8 cellular contexts compared by ENCODE assay signal in genomic region chr18:48545690-48546365, GRCh38. TPM values are rescaled to one million over a fixed set of nuclear protein-coding genes. Genes with fewer than 3 reads are reported as not detected.
DNase-seq lines count a peak whose midpoint lies in the region; TF ChIP-seq lines count a peak whose summit lies in the region.

No MANE protein-coding gene starts in this region.

- H3K27me3 ChIP-seq in esophagus muscularis mucosa: no peaks in the 10 kb centered on the region

- no peaks in the 10 kb centered on the region for H3K9me3 Mint-ChIP-seq in activated T-cell treated with anti-CD3 and anti-CD28 coated beads, Interleukin-2, amount 50 U/mL, for 24 hours

- peaks cover 84 to 96% (median 91%) of the 10 kb centered on the region in 4 donors for H3K4me1 ChIP-seq in esophagus muscularis mucosa

- intact Hi-C loops in esophagus muscularis mucosa (cut with DNase I): loop anchor here (5.0 to 10.0 kb wide), 2 partner anchors 116 to 399 kb away; no protein-coding TSS in a partner anchor

- H3K27ac ChIP-seq in esophagus muscularis mucosa (replicated peaks in 1 of 4): peak overlapping the region; percentile 80 to 88 (median 82)

- no peak for TF ChIP-seq CTCF in esophagus muscularis mucosa (IDR thresholded peaks at IDR 0.05)

- H3K36me3 ChIP-seq in esophagus muscularis mucosa: no peaks in the 10 kb centered on the region

- peaks cover 15% of the 10 kb centered on the region for H3K4me1 Mint-ChIP-seq in activated T-cell treated with anti-CD3 and anti-CD28 coated beads, Interleukin-2, amount 50 U/mL, for 24 hours (ENCODE audit: low read depth)

- DNase-seq in Daoy (ENCODE audit: low read depth): peak; percentile 79
- peak; percentile 21 for DNase-seq in NCI-H82 treated with DMSO at 0.1 percent for 48 hours (lab: John Stamatoyannopoulos, UW; ENCODE audit: unreplicated experiment)
- DNase-seq in esophagus muscularis mucosa (ENCODE audit: extremely low spot score): no peak
- peak; percentile 63 for DNase-seq in middle frontal gyrus (ENCODE audit: extremely low spot score, low spot score)
- DNase-seq in 8988T: no peak
- no peak for DNase-seq in activated T-cell treated with anti-CD3 and anti-CD28 coated beads, Interleukin-2, amount 50 U/mL, for 24 hours
- no peak for DNase-seq in effector CD4-positive, alpha-beta T cell
- DNase-seq in activated CD4-positive, alpha-beta T cell treated with anti-CD3 and anti-CD28 coated beads, Interleukin-2, amount 50 U/mL, for 1 hour: no peak

- H3K27ac Mint-ChIP-seq in activated T-cell treated with anti-CD3 and anti-CD28 coated beads, Interleukin-2, amount 50 U/mL, for 24 hours: no peak overlapping the region

- no peak for TF ChIP-seq EP300 in esophagus muscularis mucosa (IDR thresholded peaks at IDR 0.05)

- peaks cover 34% of the 10 kb centered on the region for H3K27me3 Mint-ChIP-seq in activated T-cell treated with anti-CD3 and anti-CD28 coated beads, Interleukin-2, amount 50 U/mL, for 24 hours

- no peak for TF ChIP-seq POLR2A in esophagus muscularis mucosa (IDR thresholded peaks at IDR 0.05; ENCODE audit: low read depth)

- H3K36me3 Mint-ChIP-seq in activated T-cell treated with anti-CD3 and anti-CD28 coated beads, Interleukin-2, amount 50 U/mL, for 24 hours (ENCODE audit: low read depth): no peaks in the 10 kb centered on the region

- 12% methylated on average over 13 of the region's 13 CpGs for WGBS in esophagus muscularis mucosa

- H3K4me3 Mint-ChIP-seq in activated T-cell treated with anti-CD3 and anti-CD28 coated beads, Interleukin-2, amount 50 U/mL, for 24 hours: no peak overlapping the region

- H3K4me3 ChIP-seq in esophagus muscularis mucosa: peak overlapping the region in 1 of 4 donors; percentile 1

- H3K9me3 ChIP-seq in esophagus muscularis mucosa: no peaks in the 10 kb centered on the region

RNA-seq across cellular contexts. Expression of gene CTIF, which starts 7.0 kb away (rescaled TPM):
- 3.6 and 8.2 TPM in 2 replicates for total RNA-seq in Daoy (2014; rRNA removed; shearing (Covaris generic))
- 100 to 1,000 TPM in 2 of 4 donors, 10 to 100 TPM in 2; 63.1 to 137 (median 87.7) TPM for total RNA-seq in esophagus muscularis mucosa

Comparison
In these comparisons a context has a peak if more than half of its experiments do, and no peak if none do; other contexts are left out.
1. DNase-seq: peak in Daoy (single experiment), NCI-H82 treated with DMSO at 0.1 percent for 48 hours (single experiment) and middle frontal gyrus (single experiment); none in esophagus muscularis mucosa (single experiment), 8988T (single experiment), activated T-cell treated with anti-CD3 and anti-CD28 coated beads, Interleukin-2, amount 50 U/mL, for 24 hours (single experiment), effector CD4-positive, alpha-beta T cell (single experiment) and activated CD4-positive, alpha-beta T cell treated with anti-CD3 and anti-CD28 coated beads, Interleukin-2, amount 50 U/mL, for 1 hour (single experiment).